In genomic region chr2:96111823-96112500, GRCh38 we compare ENCODE assay signal across 1 cellular context.
TF ChIP-seq lines count a peak whose summit lies in the region.

No MANE protein-coding gene starts in this region.

TF ChIP-seq in GM12878, 131 proteins besides CTCF, POLR2A, EP300 and RAD21:
- no peak for TF ChIP-seq ZNF622 (IDR thresholded peaks at IDR 0.05)
- TF ChIP-seq NBN (IDR thresholded peaks at IDR 0.05), result no peak
- no peak for TF ChIP-seq MYB (IDR thresholded peaks at IDR 0.05; ENCODE audit: borderline replicate concordance, low read depth, low read length)
- no peak for TF ChIP-seq JUNB (IDR thresholded peaks at IDR 0.05)
- TF ChIP-seq RB1 (IDR thresholded peaks at IDR 0.05; ENCODE audit: borderline replicate concordance), result no peak
- no peak for TF ChIP-seq ZZZ3 (IDR thresholded peaks at IDR 0.05; ENCODE audit: control insufficient read depth, insufficient read length, low read depth)
- TF ChIP-seq CBFB (IDR thresholded peaks at IDR 0.05; ENCODE audit: low read depth), result no peak
- TF ChIP-seq RAD51 (IDR thresholded peaks at IDR 0.05), result no peak
- TF ChIP-seq NR2C1 (IDR thresholded peaks at IDR 0.05), result no peak
- TF ChIP-seq MXI1 (IDR thresholded peaks at IDR 0.05; ENCODE audit: low read depth, low read length), result no peak
- no peak for TF ChIP-seq SPI1 (IDR thresholded peaks at IDR 0.05; ENCODE audit: borderline replicate concordance, insufficient read depth, low read depth, low read length)
- no peak for TF ChIP-seq POU2F2 (IDR thresholded peaks at IDR 0.05; ENCODE audit: borderline replicate concordance, low read depth, low read length)
- TF ChIP-seq E4F1 (IDR thresholded peaks at IDR 0.05; ENCODE audit: borderline replicate concordance, partially characterized antibody), result no peak
- TF ChIP-seq CEBPB (IDR thresholded peaks at IDR 0.05; ENCODE audit: borderline replicate concordance in 1 of 2, low read depth in 2 of 2, low read length in 2 of 2), result no peak
- no peak for TF ChIP-seq WRNIP1 (IDR thresholded peaks at IDR 0.05; ENCODE audit: borderline replicate concordance, low read depth, low read length)
- no peak for TF ChIP-seq PBX3 (IDR thresholded peaks at IDR 0.05; ENCODE audit: insufficient replicate concordance, low read depth, low read length)
- TF ChIP-seq STAT3 (IDR thresholded peaks at IDR 0.05; ENCODE audit: low read depth, low read length), result no peak
- no peak for TF ChIP-seq BRCA1 (IDR thresholded peaks at IDR 0.05; ENCODE audit: low read depth, low read length)
